28 cellular contexts compared by ENCODE assay signal in the genomic region with DNA sequence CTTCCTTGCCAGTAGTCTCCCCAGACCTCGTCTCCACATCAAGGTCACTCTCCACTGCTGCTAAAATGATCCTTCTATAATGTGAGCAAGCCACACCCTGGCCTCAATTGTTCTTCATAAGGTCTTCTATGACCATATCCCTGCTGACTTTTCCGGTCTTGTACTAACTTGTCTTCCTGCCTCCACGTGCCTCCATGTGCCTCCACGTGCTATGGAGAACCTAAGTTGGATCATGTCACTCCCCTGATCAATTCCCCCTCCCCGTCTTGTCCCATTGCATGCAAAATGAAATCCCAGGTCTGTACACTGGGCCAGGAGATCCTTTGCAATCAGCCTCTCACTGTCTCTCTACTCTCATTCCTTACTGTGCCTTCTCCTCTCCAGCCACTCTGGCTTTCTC.
"Had no signal": no experiment of that assay in that cellular context is flagged by ENCODE, and none has a peak within 500 bp of the region (broad histone marks: within the 10 kb centered on the region; RNA-seq: fewer than 3 reads in every experiment).

No MANE protein-coding gene starts in this region.

- DNase-seq: colonic mucosa; effector CD8-positive, alpha-beta T cell; endodermal cell; foreskin melanocyte; hypothalamus; immature natural killer cell; kidney; left lung; mesendoderm; midbrain; naive thymus-derived CD4-positive, alpha-beta T cell; pancreas; retina; stimulated activated CD4-positive, alpha-beta T cell treated with anti-CD3 and anti-CD28 coated beads, Interleukin-12 subunit alpha, Interleukin-12 subunit beta, amount 100 ng/mL, for 4 hours; stimulated activated CD4-positive, alpha-beta T cell treated with anti-CD3 and anti-CD28 coated beads, Interleukin-1b, Interleukin-23, amount 100 ng/mL, for 48 hours; stimulated activated CD4-positive, alpha-beta T cell treated with anti-CD3 and anti-CD28 coated beads, Interleukin-4, amount 100 ng/mL, for 1 hour; stimulated activated CD8-positive, alpha-beta memory T cell treated with anti-CD3 and anti-CD28 coated beads, Interleukin-4, amount 100 ng/mL, for 48 hours; stimulated activated naive CD4-positive, alpha-beta T cell; stimulated activated naive CD8-positive, alpha-beta T cell treated with anti-CD3 and anti-CD28 coated beads, Interleukin-15, amount 100 ng/mL, for 72 hours; transverse colon; upper lobe of right lung had no signal

- FAIRE-seq: kidney, pancreas had no signal

- H3K4me3 Mint-ChIP-seq: dendritic cell treated with granulocyte-macrophage colony-stimulating factor and Interleukin-4, amounts not matched to agents 40 ng/mL and 50 ng/mL, for 4 days; endodermal cell; immature natural killer cell; naive thymus-derived CD4-positive, alpha-beta T cell; stimulated activated naive CD8-positive, alpha-beta T cell treated with anti-CD3 and anti-CD28 coated beads, Interleukin-15, amount 100 ng/mL, for 72 hours had no signal

- H3K4me1 ChIP-seq: colonic mucosa, esophagus muscularis mucosa, left lung, pancreas, suprapubic skin, transverse colon, upper lobe of right lung, vagina had no signal

- H3K9me3 Mint-ChIP-seq: stimulated activated naive CD8-positive, alpha-beta T cell treated with anti-CD3 and anti-CD28 coated beads, Interleukin-15, amount 100 ng/mL, for 72 hours had no signal

- H3K4me1 Mint-ChIP-seq: endodermal cell; immature natural killer cell; naive thymus-derived CD4-positive, alpha-beta T cell; stimulated activated naive CD8-positive, alpha-beta T cell treated with anti-CD3 and anti-CD28 coated beads, Interleukin-15, amount 100 ng/mL, for 72 hours had no signal

- H3K36me3 Mint-ChIP-seq: immature natural killer cell; naive thymus-derived CD4-positive, alpha-beta T cell had no signal

- H3K4me3 ChIP-seq: colonic mucosa, esophagus muscularis mucosa, left lung, pancreas, smooth muscle cell, suprapubic skin, transverse colon, upper lobe of right lung, vagina had no signal

- H3K9me3 ChIP-seq: colonic mucosa, neutrophil, pancreas, suprapubic skin, transverse colon, upper lobe of right lung, vagina had no signal

- H3K27ac ChIP-seq: colonic mucosa, esophagus muscularis mucosa, left lung, neutrophil, pancreas, suprapubic skin, transverse colon, upper lobe of right lung, vagina had no signal

- H3K4me2 ChIP-seq: smooth muscle cell had no signal

- H3K27me3 ChIP-seq: colonic mucosa, left lung, suprapubic skin, transverse colon, upper lobe of right lung, vagina had no signal

- H3K36me3 ChIP-seq: colonic mucosa, esophagus muscularis mucosa, left lung, neutrophil, pancreas, suprapubic skin, transverse colon, upper lobe of right lung, vagina had no signal

- ATAC-seq: left lung; naive thymus-derived CD4-positive, alpha-beta T cell; pancreas; sciatic nerve; stimulated activated naive CD8-positive, alpha-beta T cell treated with anti-CD3 and anti-CD28 coated beads, Interleukin-15, amount 100 ng/mL, for 72 hours; upper lobe of right lung had no signal

- H3K27ac Mint-ChIP-seq: dendritic cell treated with granulocyte-macrophage colony-stimulating factor and Interleukin-4, amounts not matched to agents 40 ng/mL and 50 ng/mL, for 4 days; endodermal cell; immature natural killer cell; naive thymus-derived CD4-positive, alpha-beta T cell; stimulated activated naive CD8-positive, alpha-beta T cell treated with anti-CD3 and anti-CD28 coated beads, Interleukin-15, amount 100 ng/mL, for 72 hours had no signal
